Comparison of ENCODE assay signal across 25 cellular contexts in genomic region chr3:97125902-97126499, GRCh38.
"Had no signal": no experiment of that assay in that cellular context is flagged by ENCODE, and none has a peak within 500 bp of the region (broad histone marks: within the 10 kb centered on the region; RNA-seq: fewer than 3 reads in every experiment).

No MANE protein-coding gene starts in this region.

- H3K4me1 Mint-ChIP-seq: activated naive CD4-positive, alpha-beta T cell treated with anti-CD3 and anti-CD28 coated beads, Interleukin-2, amount 10 ng/mL, durations not matched to agents 7 days and 5 days; activated naive CD8-positive, alpha-beta T cell treated with anti-CD3 and anti-CD28 coated beads, Interleukin-2, amount 50 U/mL, for 24 hours; central memory CD8-positive, alpha-beta T cell; naive thymus-derived CD8-positive, alpha-beta T cell; stimulated activated memory B cell treated with anti-CD40 and anti-IgM and Interleukin-4, amounts not matched to agents 10 μg/mL and 1 μg/mL and 100 μg/mL, for 72 hours had no signal

- H3K4me3 ChIP-seq: coronary artery, pancreas, smooth muscle cell, testis, upper lobe of left lung had no signal

- H3K4me2 ChIP-seq: smooth muscle cell had no signal

- H3K4me1 ChIP-seq: pancreas, testis, upper lobe of left lung had no signal

- H3K4me3 Mint-ChIP-seq: activated naive CD4-positive, alpha-beta T cell treated with anti-CD3 and anti-CD28 coated beads, Interleukin-2, amount 10 ng/mL, durations not matched to agents 7 days and 5 days; activated naive CD8-positive, alpha-beta T cell treated with anti-CD3 and anti-CD28 coated beads, Interleukin-2, amount 50 U/mL, for 24 hours; central memory CD8-positive, alpha-beta T cell; naive thymus-derived CD8-positive, alpha-beta T cell; stimulated activated memory B cell treated with anti-CD40 and anti-IgM and Interleukin-4, amounts not matched to agents 10 μg/mL and 1 μg/mL and 100 μg/mL, for 72 hours; T-helper 1 cell treated with Interleukin-12 subunit alpha and Interleukin-12 subunit beta and Interleukin-4 antibody, amounts not matched to agents 30 μg/mL and 1 μg/mL, for 36 hours had no signal

- H3K27ac Mint-ChIP-seq: activated naive CD4-positive, alpha-beta T cell treated with anti-CD3 and anti-CD28 coated beads, Interleukin-2, amount 10 ng/mL, durations not matched to agents 7 days and 5 days; activated naive CD8-positive, alpha-beta T cell treated with anti-CD3 and anti-CD28 coated beads, Interleukin-2, amount 50 U/mL, for 24 hours; naive thymus-derived CD8-positive, alpha-beta T cell; stimulated activated memory B cell treated with anti-CD40 and anti-IgM and Interleukin-4, amounts not matched to agents 10 μg/mL and 1 μg/mL and 100 μg/mL, for 72 hours; T-helper 1 cell treated with Interleukin-12 subunit alpha and Interleukin-12 subunit beta and Interleukin-4 antibody, amounts not matched to agents 30 μg/mL and 1 μg/mL, for 36 hours had no signal

- H3K9me3 ChIP-seq: pancreas, testis, upper lobe of left lung had no signal

- H3K9me3 Mint-ChIP-seq: stimulated activated memory B cell treated with anti-CD40 and anti-IgM and Interleukin-4, amounts not matched to agents 10 μg/mL and 1 μg/mL and 100 μg/mL, for 72 hours had no signal

- H3K27ac ChIP-seq: brain microvascular endothelial cell, coronary artery, pancreas, testis, upper lobe of left lung had no signal

- H3K36me3 ChIP-seq: brain microvascular endothelial cell, pancreas, upper lobe of left lung had no signal

- H3K27me3 Mint-ChIP-seq: activated naive CD4-positive, alpha-beta T cell treated with anti-CD3 and anti-CD28 coated beads, Interleukin-2, amount 10 ng/mL, durations not matched to agents 7 days and 5 days; activated naive CD8-positive, alpha-beta T cell treated with anti-CD3 and anti-CD28 coated beads, Interleukin-2, amount 50 U/mL, for 24 hours; central memory CD8-positive, alpha-beta T cell; naive thymus-derived CD8-positive, alpha-beta T cell; stimulated activated memory B cell treated with anti-CD40 and anti-IgM and Interleukin-4, amounts not matched to agents 10 μg/mL and 1 μg/mL and 100 μg/mL, for 72 hours had no signal

- H3K36me3 Mint-ChIP-seq: activated naive CD4-positive, alpha-beta T cell treated with anti-CD3 and anti-CD28 coated beads, Interleukin-2, amount 10 ng/mL, durations not matched to agents 7 days and 5 days; naive thymus-derived CD8-positive, alpha-beta T cell; stimulated activated memory B cell treated with anti-CD40 and anti-IgM and Interleukin-4, amounts not matched to agents 10 μg/mL and 1 μg/mL and 100 μg/mL, for 72 hours had no signal

- ATAC-seq: activated naive CD8-positive, alpha-beta T cell treated with anti-CD3 and anti-CD28 coated beads, Interleukin-2, amount 50 U/mL, for 24 hours; naive thymus-derived CD8-positive, alpha-beta T cell; pancreas; sciatic nerve; stimulated activated memory B cell treated with anti-CD40 and anti-IgM and Interleukin-4, amounts not matched to agents 10 μg/mL and 1 μg/mL and 100 μg/mL, for 72 hours had no signal

- H3K27me3 ChIP-seq: brain microvascular endothelial cell, pancreas, testis, upper lobe of left lung had no signal

- DNase-seq: activated CD4-positive, alpha-beta T cell treated with anti-CD3 and anti-CD28 coated beads, Interleukin-2, amount 50 U/mL, for 1 hour; activated CD4-positive, CD25-positive, alpha-beta regulatory T cell treated with anti-CD3 and anti-CD28 coated beads, Interleukin-2, amount 50 U/mL, for 72 hours; activated CD8-positive, alpha-beta memory T cell treated with anti-CD3 and anti-CD28 coated beads for 24 hours; activated CD8-positive, alpha-beta memory T cell treated with anti-CD3 and anti-CD28 coated beads, Interleukin-2, amount 50 U/mL, for 48 hours; activated effector memory CD4-positive, alpha-beta T cell treated with Interleukin-2 at 50 U/mL for 16 hours; activated naive CD4-positive, alpha-beta T cell treated with anti-CD3 and anti-CD28 coated beads, Interleukin-2, amount 10 ng/mL, durations not matched to agents 7 days and 5 days; activated naive CD8-positive, alpha-beta T cell treated with anti-CD3 and anti-CD28 coated beads, Interleukin-2, amount 50 U/mL, for 24 hours; activated T-cell treated with anti-CD3 and anti-CD28 coated beads, Interleukin-2, amount 50 U/mL, for 48 hours; aorta; brain microvascular endothelial cell; erythroblast; foreskin melanocyte; glutamatergic neuron; mammary epithelial cell; naive thymus-derived CD8-positive, alpha-beta T cell; pancreas; stimulated activated CD4-positive, alpha-beta T cell treated with anti-CD3 and anti-CD28 coated beads, Interleukin-4, amount 100 ng/mL, for 4 hours; testis; upper lobe of left lung had no signal
